16 cellular contexts compared by ENCODE assay signal in genomic region chr19:5407356-5407755, GRCh38. TPM values are rescaled to one million over a fixed set of nuclear protein-coding genes. Genes with fewer than 3 reads are reported as not detected.
DNase-seq lines count a peak whose midpoint lies in the region; ATAC-seq, FAIRE-seq and TF ChIP-seq lines count a peak whose summit lies in the region.
"Had no signal": no experiment of that assay in that cellular context is flagged by ENCODE, and none has a peak within 500 bp of the region (broad histone marks: within the 10 kb centered on the region; RNA-seq: fewer than 3 reads in every experiment).

No MANE protein-coding gene starts in this region.

- DNase-seq in COLO829 (ENCODE audit: low spot score): peak; percentile 28
- DNase-seq in PC-3: peak; percentile 35
- DNase-seq in H1 (ENCODE audit: low read depth in 1 of 2, low spot score in 2 of 2): no peak
- no peak for DNase-seq in nucleus accumbens (lab: John Stamatoyannopoulos, UW)
- DNase-seq in KBM-7: no peak
- no peak for DNase-seq in stimulated activated naive CD8-positive, alpha-beta T cell treated with anti-CD3 and anti-CD28 coated beads, Interleukin-15, amount 100 ng/mL, for 72 hours
- DNase-seq: activated CD4-positive, alpha-beta T cell treated with anti-CD3 and anti-CD28 coated beads, Interleukin-2, amount 50 U/mL, for 4 hours; T-helper 17 cell had no signal

- no peak overlapping the region for H3K4ac ChIP-seq in H1 (replicated peaks; ENCODE audit: insufficient read length, low read depth, low read length)

- no peak overlapping the region for H4K8ac ChIP-seq in H1 (ENCODE audit: extremely low read depth, insufficient read depth, low read length)

- peak; percentile 66 for FAIRE-seq in H1 (lab: Jason Lieb, UNC)
- FAIRE-seq: endometrium had no signal

- no peak overlapping the region for H3K4me2 ChIP-seq in PC-3 (ENCODE audit: low read length)
- H3K4me2 ChIP-seq in H1 (ENCODE audit: insufficient read depth in 1 of 2, low read depth in 2 of 2, low read length in 2 of 2): no peak overlapping the region
- H3K4me2 ChIP-seq: smooth muscle cell had no signal

- no peak overlapping the region for H3K56ac ChIP-seq in H1 (replicated peaks; ENCODE audit: insufficient read length, low read depth, low read length)

- H3K4me1 Mint-ChIP-seq in stimulated activated naive CD8-positive, alpha-beta T cell treated with anti-CD3 and anti-CD28 coated beads, Interleukin-15, amount 100 ng/mL, for 72 hours: no peaks in the 10 kb centered on the region
- H3K4me1 Mint-ChIP-seq: activated T-helper 17 cell treated with anti-CD3 and anti-CD28 coated beads, Interleukin-2, amount 50 U/mL, for 72 hours; memory B cell had no signal

- H4K20me1 ChIP-seq in PC-3 (ENCODE audit: low read length) (no peaks in the 10 kb centered on the region), H1 (replicated peaks in 1 of 2; ENCODE audit: control insufficient read depth in 1 of 2, insufficient read depth in 2 of 2, low read length in 2 of 2) (peaks cover 0 to 2% of the 10 kb centered on the region in 2 experiments)

- H2BK20ac ChIP-seq in H1 (ENCODE audit: low read length): no peak overlapping the region

- H3K79me1 ChIP-seq in H1 (ENCODE audit: low read depth, low read length): no peaks in the 10 kb centered on the region

- H2AK5ac ChIP-seq in H1 (ENCODE audit: low read depth, low read length): no peak overlapping the region

- no peak for TF ChIP-seq RAD21 in H1 (IDR thresholded peaks at IDR 0.05 in 1 of 2, conservative IDR thresholded peaks at IDR 0.05 in 1 of 2; ENCODE audit: low read depth in 2 of 2, low read length in 2 of 2)

- H3K79me2 ChIP-seq in PC-3 (ENCODE audit: low read length): no peaks in the 10 kb centered on the region
- no peaks in the 10 kb centered on the region for H3K79me2 ChIP-seq in H1 (ENCODE audit: control insufficient read depth in 1 of 2, insufficient read depth in 2 of 2, low read length in 2 of 2)

- H3K4me1 ChIP-seq in HEK293 (ENCODE audit: control insufficient read depth, insufficient read depth, low read length): no peaks in the 10 kb centered on the region
- no peaks in the 10 kb centered on the region for H3K4me1 ChIP-seq in PC-3 (ENCODE audit: insufficient read depth, low read length)
- no peaks in the 10 kb centered on the region; a peak in 1 of 7 replicates for H3K4me1 ChIP-seq in H1 (replicated peaks in 1 of 4; ENCODE audit: control insufficient read depth in 3 of 4, insufficient read depth in 4 of 4, low read length in 3 of 4)

- H3K18ac ChIP-seq in H1 (ENCODE audit: extremely low read depth, low read length): no peak overlapping the region

- intact Hi-C loops in PC-3 (cut with micrococcal nuclease): no loop called here

- no peak overlapping the region for H4K91ac ChIP-seq in H1 (replicated peaks; ENCODE audit: insufficient read length, low read length)

- H3K9me2 ChIP-seq in PC-3 (replicated peaks; ENCODE audit: low read length): no peaks in the 10 kb centered on the region

- no peaks in the 10 kb centered on the region for H3K23me2 ChIP-seq in H1 (ENCODE audit: low read depth, low read length)

- no peak overlapping the region for H2BK12ac ChIP-seq in H1 (ENCODE audit: low read depth, low read length)

- no peak overlapping the region for H2BK120ac ChIP-seq in H1 (replicated peaks; ENCODE audit: low read depth, low read length)

- peaks cover 26% of the 10 kb centered on the region for H3K27me3 Mint-ChIP-seq in stimulated activated naive CD8-positive, alpha-beta T cell treated with anti-CD3 and anti-CD28 coated beads, Interleukin-15, amount 100 ng/mL, for 72 hours
- H3K27me3 Mint-ChIP-seq: T-helper 17 cell had no signal

- no peak overlapping the region for H3K27ac Mint-ChIP-seq in stimulated activated naive CD8-positive, alpha-beta T cell treated with anti-CD3 and anti-CD28 coated beads, Interleukin-15, amount 100 ng/mL, for 72 hours
- H3K27ac Mint-ChIP-seq: activated T-helper 17 cell treated with anti-CD3 and anti-CD28 coated beads, Interleukin-2, amount 50 U/mL, for 72 hours; memory B cell; T-helper 17 cell had no signal

- no peak overlapping the region for H3K14ac ChIP-seq in H1 (ENCODE audit: insufficient read length)

- H2AFZ ChIP-seq in PC-3 (ENCODE audit: low read length) (no peak overlapping the region), H1 (ENCODE audit: low read length) (no peak overlapping the region)

- no peak for TF ChIP-seq CTCF in HEK293 (tag by site-specific recombination; IDR thresholded peaks at IDR 0.05)
- TF ChIP-seq CTCF in PC-3 (conservative IDR thresholded peaks at IDR 0.05; ENCODE audit: low read depth, low read length): no peak
- TF ChIP-seq CTCF in H1 (IDR thresholded peaks at IDR 0.05; ENCODE audit: control extremely low read depth in 1 of 3, insufficient read depth in 1 of 3, low read depth in 1 of 3, low read length in 3 of 3): no peak

- H2BK5ac ChIP-seq in H1 (ENCODE audit: low read depth, low read length): no peak overlapping the region

- BruUV-seq in PC-3 (replicated peaks; lab: Mats Ljungman, UMichigan): no TSS peak

- H3K23ac ChIP-seq in H1 (ENCODE audit: insufficient read length): no peak overlapping the region

- no peak overlapping the region for H2BK15ac ChIP-seq in H1 (ENCODE audit: low read length)

- H3F3A ChIP-seq in PC-3 (ENCODE audit: low read length, unreplicated experiment): no peaks in the 10 kb centered on the region

- ATAC-seq in PC-3 (no peak), HG03521 (IDR thresholded peaks at IDR 0.05; ENCODE audit: unreplicated experiment) (no peak)
- no peak for ATAC-seq in stimulated activated naive CD8-positive, alpha-beta T cell treated with anti-CD3 and anti-CD28 coated beads, Interleukin-15, amount 100 ng/mL, for 72 hours
- ATAC-seq: activated T-helper 17 cell treated with anti-CD3 and anti-CD28 coated beads, Interleukin-2, amount 50 U/mL, for 72 hours; T-helper 17 cell had no signal

- H3K27ac ChIP-seq in HEK293 (ENCODE audit: extremely low read depth, low read depth, low read length) (no peak overlapping the region), PC-3 (ENCODE audit: low read length) (no peak overlapping the region), H1 (ENCODE audit: low read depth, low read length) (no peak overlapping the region)

- H3K9me3 ChIP-seq in HEK293 (ENCODE audit: control insufficient read depth, insufficient read depth, low read depth, low read length) (no peaks in the 10 kb centered on the region), PC-3 (ENCODE audit: low read length) (no peaks in the 10 kb centered on the region), H1 (ENCODE audit: insufficient read depth in 2 of 2, low read depth in 1 of 2, low read length in 1 of 2) (peaks cover 0 to 3% of the 10 kb centered on the region in 2 experiments; a peak in 2 of 4 replicates)

- no peak for TF ChIP-seq EP300 in H1 (IDR thresholded peaks at IDR 0.05; ENCODE audit: borderline replicate concordance in 1 of 2, low read depth in 2 of 2, low read length in 2 of 2)

- H3K4me3 ChIP-seq in HEK293 (ENCODE audit: low read depth, low read length) (no peak overlapping the region), PC-3 (ENCODE audit: low read length) (no peak overlapping the region), H1 (ENCODE audit: extremely low read depth in 1 of 4, insufficient read depth in 2 of 4, low read depth in 3 of 4, low read length in 4 of 4) (no peak overlapping the region)
- H3K4me3 ChIP-seq: smooth muscle cell had no signal

- CTCF ChIA-PET in HEK293 (lab: Yijun Ruan, JAX) (no interaction called here), PC-3 (lab: Charles Lee) (no interaction called here), H1 (lab: Charles Lee; ENCODE audit: partially characterized antibody) (interaction anchor here (0.6 kb wide), 1 partner anchor 116 kb away, joined by 3 read pairs; no protein-coding TSS in a partner anchor)

- in situ Hi-C loops in KBM-7 (cut with MboI; ENCODE audit: low pct_unique_long_range_greater_than_20kb, low sequenced_read_pairs): no loop called here

- H3K36me3 ChIP-seq in HEK293 (ENCODE audit: control insufficient read depth in 2 of 2, insufficient read depth in 1 of 2, low read length in 2 of 2): no peaks in the 10 kb centered on the region
- H3K36me3 ChIP-seq in PC-3 (ENCODE audit: low read depth, low read length): no peaks in the 10 kb centered on the region
- no peaks in the 10 kb centered on the region for H3K36me3 ChIP-seq in H1 (ENCODE audit: control insufficient read depth in 2 of 4, insufficient read depth in 4 of 4, low read length in 3 of 4)

- no peak overlapping the region for H3K4me3 Mint-ChIP-seq in stimulated activated naive CD8-positive, alpha-beta T cell treated with anti-CD3 and anti-CD28 coated beads, Interleukin-15, amount 100 ng/mL, for 72 hours
- H3K4me3 Mint-ChIP-seq: activated T-helper 17 cell treated with anti-CD3 and anti-CD28 coated beads, Interleukin-2, amount 50 U/mL, for 72 hours; memory B cell; T-helper 17 cell had no signal

- no peak overlapping the region for H4K5ac ChIP-seq in H1 (ENCODE audit: insufficient read length, low read depth, low read length)

- H3K9ac ChIP-seq in PC-3 (ENCODE audit: low read length): no peak overlapping the region
- no peak overlapping the region for H3K9ac ChIP-seq in H1 (replicated peaks in 1 of 4; ENCODE audit: extremely low read depth in 1 of 4, low read depth in 3 of 4, low read length in 3 of 4)

- H3K27me3 ChIP-seq in PC-3 (ENCODE audit: low read length) (peaks cover 43% of the 10 kb centered on the region), H1 (replicated peaks in 1 of 4; ENCODE audit: control insufficient read depth in 3 of 4, extremely low read depth in 1 of 4, insufficient read depth in 3 of 4, low read length in 3 of 4) (peaks cover 0 to 3% (median under 1%) of the 10 kb centered on the region in 4 experiments; a peak in 1 of 7 replicates)

- H3K9me3 Mint-ChIP-seq in stimulated activated naive CD8-positive, alpha-beta T cell treated with anti-CD3 and anti-CD28 coated beads, Interleukin-15, amount 100 ng/mL, for 72 hours: peaks cover 13 to 31% of the 10 kb centered on the region in 2 donors

- TF ChIP-seq POLR2A in H1 (IDR thresholded peaks at IDR 0.05; ENCODE audit: control extremely low read depth in 1 of 2, low read depth in 2 of 2, low read length in 2 of 2): no peak

- POLR2A ChIA-PET in HEK293 (lab: Yijun Ruan, JAX): no interaction called here
- POLR2A ChIA-PET in PC-3 (lab: Charles Lee; ENCODE audit: unreplicated experiment): no interaction called here
- POLR2A ChIA-PET in H1 (lab: Charles Lee; ENCODE audit: partially characterized antibody): no interaction called here

- 59% methylated on average over 4 of the region's 4 CpGs; no CpG with 5 or more reads in 1 of the 2 experiments for WGBS in H1 (ENCODE audit: extremely low coverage in 1 of 2, insufficient coverage in 1 of 2, insufficient read length in 1 of 2, insufficient replicate concordance in 2 of 2, low coverage in 1 of 2, low lambda C conversion rate in 2 of 2, missing lambda C conversion rate in 1 of 2), 2 experiments

RNA-seq across cellular contexts. Expression of gene ZNRF4, which starts 47.9 kb away (rescaled TPM):
- not detected in 2 replicates for total RNA-seq in PC-3 (2014; rRNA removed)
- total RNA-seq in H1 (2021; fragmentation: NEBNext Ultra II Directional; extraction: Animal tissue kit (Norgen Biotek cat#: 25700)): not detected in 2 replicates
- not detected in 2 replicates for polyA plus RNA-seq in H1 (2011; rRNA removed)
- polyA plus RNA-seq in H1 (2011; cell fraction: cytosol; rRNA removed): not detected
- polyA plus RNA-seq in H1 (2011; cell fraction: nucleus; rRNA removed): not detected
- polyA plus RNA-seq in H1 (2012, experiment 1 of 2): not detected in 4 replicates
- not detected for polyA plus RNA-seq in H1 (2012, experiment 2 of 2)
- polyA plus RNA-seq in H1 (2013, experiment 1 of 2): not detected
- polyA plus RNA-seq in H1 (2013, experiment 2 of 2): not detected
- polyA minus RNA-seq in H1 (2011; rRNA and poly(A)+ RNA removed): not detected in 2 replicates
- polyA minus RNA-seq in H1 (2011; cell fraction: cytosol; rRNA and poly(A)+ RNA removed): not detected
- polyA minus RNA-seq in H1 (2011; cell fraction: nucleus; rRNA and poly(A)+ RNA removed): not detected
- total RNA-seq: activated T-helper 17 cell treated with anti-CD3 and anti-CD28 coated beads, Interleukin-2, amount 50 U/mL, for 72 hours; omental fat pad; smooth muscle cell; T-helper 17 cell; temporal lobe had no signal
- polyA plus RNA-seq: smooth muscle cell had no signal

Comparison
In these comparisons a context has a peak if more than half of its experiments do, and no peak if none do; other contexts are left out.
1. DNase-seq: peak in COLO829 (single experiment) and PC-3 (single experiment); none in H1 (0 of 2), nucleus accumbens (0 of 56), KBM-7 (single experiment) and stimulated activated naive CD8-positive, alpha-beta T cell treated with anti-CD3 and anti-CD28 coated beads, Interleukin-15, amount 100 ng/mL, for 72 hours (0 of 2).